Comparison of ENCODE assay signal across 13 cellular contexts in genomic region chr17:61407211-61407911, GRCh38. TPM values are rescaled to one million over a fixed set of nuclear protein-coding genes. Genes with fewer than 3 reads are reported as not detected.
A peak's percentile ranks its signal among the peaks of the same experiment; 100 is the strongest.
DNase-seq lines count a peak whose midpoint lies in the region; ATAC-seq and TF ChIP-seq lines count a peak whose summit lies in the region.
"Had no signal": no experiment of that assay in that cellular context is flagged by ENCODE, and none has a peak within 500 bp of the region (broad histone marks: within the 10 kb centered on the region; RNA-seq: fewer than 3 reads in every experiment).

No MANE protein-coding gene starts in this region.

- H3K27me3 Mint-ChIP-seq in activated CD4-positive, alpha-beta memory T cell treated with anti-CD3 and anti-CD28 coated beads for 36 hours, result peaks cover 59% of the 10 kb centered on the region
- peaks cover 70% of the 10 kb centered on the region for H3K27me3 Mint-ChIP-seq in activated CD4-positive, alpha-beta memory T cell treated with anti-CD3 and anti-CD28 coated beads, Interleukin-2, amount 10 ng/mL, durations not matched to agents 7 days and 5 days
- no peaks in the 10 kb centered on the region for H3K27me3 Mint-ChIP-seq in chondrocyte (ENCODE audit: low read depth)
- peaks cover 70% of the 10 kb centered on the region for H3K27me3 Mint-ChIP-seq in type B pancreatic cell
- peaks cover 61% of the 10 kb centered on the region for H3K27me3 Mint-ChIP-seq in activated T-helper 1 cell treated with anti-CD3 and anti-CD28 coated beads, Interleukin-12 subunit alpha, Interleukin-12 subunit beta, Interleukin-2, Interleukin-4 antibody, amounts not matched to agents 30 ng/mL and 10 ng/mL and 1 ng/mL, durations not matched to agents 14 hours and 24 hours and 36 hours (ENCODE audit: insufficient read depth)

- no peaks in the 10 kb centered on the region for H3K9me3 ChIP-seq in lower lobe of right lung

- peaks cover 58% of the 10 kb centered on the region for H3K4me1 ChIP-seq in lower lobe of right lung

- no peak overlapping the region for H3K27ac Mint-ChIP-seq in activated CD4-positive, alpha-beta memory T cell treated with anti-CD3 and anti-CD28 coated beads for 36 hours
- no peak overlapping the region for H3K27ac Mint-ChIP-seq in activated CD4-positive, alpha-beta memory T cell treated with anti-CD3 and anti-CD28 coated beads, Interleukin-2, amount 10 ng/mL, durations not matched to agents 7 days and 5 days
- H3K27ac Mint-ChIP-seq in chondrocyte (ENCODE audit: unreplicated experiment) (no peak overlapping the region), type B pancreatic cell (no peak overlapping the region)
- H3K27ac Mint-ChIP-seq in activated T-helper 1 cell treated with anti-CD3 and anti-CD28 coated beads, Interleukin-12 subunit alpha, Interleukin-12 subunit beta, Interleukin-2, Interleukin-4 antibody, amounts not matched to agents 30 ng/mL and 10 ng/mL and 1 ng/mL, durations not matched to agents 14 hours and 24 hours and 36 hours, result no peak overlapping the region

- H3K9me3 Mint-ChIP-seq in activated CD4-positive, alpha-beta memory T cell treated with anti-CD3 and anti-CD28 coated beads for 36 hours, result no peaks in the 10 kb centered on the region
- H3K9me3 Mint-ChIP-seq in activated CD4-positive, alpha-beta memory T cell treated with anti-CD3 and anti-CD28 coated beads, Interleukin-2, amount 10 ng/mL, durations not matched to agents 7 days and 5 days, result no peaks in the 10 kb centered on the region
- H3K9me3 Mint-ChIP-seq in chondrocyte (ENCODE audit: low read depth) (no peaks in the 10 kb centered on the region), type B pancreatic cell (no peaks in the 10 kb centered on the region)
- no peaks in the 10 kb centered on the region for H3K9me3 Mint-ChIP-seq in activated T-helper 1 cell treated with anti-CD3 and anti-CD28 coated beads, Interleukin-12 subunit alpha, Interleukin-12 subunit beta, Interleukin-2, Interleukin-4 antibody, amounts not matched to agents 30 ng/mL and 10 ng/mL and 1 ng/mL, durations not matched to agents 14 hours and 24 hours and 36 hours
- H3K9me3 Mint-ChIP-seq: activated T-cell treated with anti-CD3 and anti-CD28 coated beads, Interleukin-2, amount 50 U/mL, for 4 hours had no signal

- DNase-seq in activated CD4-positive, alpha-beta memory T cell treated with anti-CD3 and anti-CD28 coated beads for 36 hours, result peak; percentile 8
- DNase-seq in activated CD4-positive, alpha-beta memory T cell treated with anti-CD3 and anti-CD28 coated beads, Interleukin-2, amount 10 ng/mL, durations not matched to agents 7 days and 5 days, result no peak
- DNase-seq in chondrocyte (ENCODE audit: low spot score) (peak; percentile 34), lower lobe of right lung (no peak), type B pancreatic cell (ENCODE audit: extremely low spot score, unreplicated experiment) (no peak), SHP77 (lab: John Stamatoyannopoulos, UW) (no peak), NCI-H2029 treated with DMSO at 0.1 percent for 48 hours (lab: John Stamatoyannopoulos, UW) (no peak)
- DNase-seq in activated T-helper 1 cell treated with anti-CD3 and anti-CD28 coated beads, Interleukin-12 subunit alpha, Interleukin-12 subunit beta, Interleukin-2, Interleukin-4 antibody, amounts not matched to agents 30 ng/mL and 10 ng/mL and 1 ng/mL, durations not matched to agents 14 hours and 24 hours and 36 hours (ENCODE audit: low spot score), result no peak
- DNase-seq: activated T-cell treated with anti-CD3 and anti-CD28 coated beads, Interleukin-2, amount 50 U/mL, for 4 hours; NCI-H1694; SHP77 treated with DMSO at 0.1 percent for 48 hours had no signal

- no peak overlapping the region for H3K4me3 Mint-ChIP-seq in activated CD4-positive, alpha-beta memory T cell treated with anti-CD3 and anti-CD28 coated beads for 36 hours
- no peak overlapping the region for H3K4me3 Mint-ChIP-seq in activated CD4-positive, alpha-beta memory T cell treated with anti-CD3 and anti-CD28 coated beads, Interleukin-2, amount 10 ng/mL, durations not matched to agents 7 days and 5 days
- no peak overlapping the region for H3K4me3 Mint-ChIP-seq in chondrocyte (ENCODE audit: unreplicated experiment)
- peak overlapping the region; percentile 65 for H3K4me3 Mint-ChIP-seq in type B pancreatic cell
- H3K4me3 Mint-ChIP-seq in activated T-helper 1 cell treated with anti-CD3 and anti-CD28 coated beads, Interleukin-12 subunit alpha, Interleukin-12 subunit beta, Interleukin-2, Interleukin-4 antibody, amounts not matched to agents 30 ng/mL and 10 ng/mL and 1 ng/mL, durations not matched to agents 14 hours and 24 hours and 36 hours, result no peak overlapping the region
- H3K4me3 Mint-ChIP-seq: activated T-cell treated with anti-CD3 and anti-CD28 coated beads, Interleukin-2, amount 50 U/mL, for 4 hours had no signal

- POLR2A ChIA-PET in activated CD4-positive, alpha-beta memory T cell treated with anti-CD3 and anti-CD28 coated beads for 36 hours (lab: Charles Lee), result no interaction called here
- POLR2A ChIA-PET in activated CD4-positive, alpha-beta memory T cell treated with anti-CD3 and anti-CD28 coated beads, Interleukin-2, amount 10 ng/mL, durations not matched to agents 7 days and 5 days (lab: Charles Lee), result interaction anchor here (0.6 kb wide), 1 partner anchor 615 kb away, joined by 3 read pairs; no protein-coding TSS in a partner anchor

- peak overlapping the region; percentile 89 for H3K27ac ChIP-seq in lower lobe of right lung
- H3K27ac ChIP-seq: 22Rv1, VCaP had no signal

- H3K4me1 Mint-ChIP-seq in activated CD4-positive, alpha-beta memory T cell treated with anti-CD3 and anti-CD28 coated beads for 36 hours (ENCODE audit: low read depth), result peaks cover 40% of the 10 kb centered on the region
- peaks cover 39% of the 10 kb centered on the region for H3K4me1 Mint-ChIP-seq in activated CD4-positive, alpha-beta memory T cell treated with anti-CD3 and anti-CD28 coated beads, Interleukin-2, amount 10 ng/mL, durations not matched to agents 7 days and 5 days
- H3K4me1 Mint-ChIP-seq in chondrocyte (ENCODE audit: low read depth), result peaks cover 12% of the 10 kb centered on the region
- H3K4me1 Mint-ChIP-seq in type B pancreatic cell (ENCODE audit: unreplicated experiment), result peaks cover 14% of the 10 kb centered on the region
- H3K4me1 Mint-ChIP-seq in activated T-helper 1 cell treated with anti-CD3 and anti-CD28 coated beads, Interleukin-12 subunit alpha, Interleukin-12 subunit beta, Interleukin-2, Interleukin-4 antibody, amounts not matched to agents 30 ng/mL and 10 ng/mL and 1 ng/mL, durations not matched to agents 14 hours and 24 hours and 36 hours (ENCODE audit: low read depth), result peaks cover 22% of the 10 kb centered on the region

- H3K4me3 ChIP-seq in lower lobe of right lung, result peak overlapping the region; percentile 67

- TF ChIP-seq CTCF in chondrocyte (IDR thresholded peaks at IDR 0.05) (no peak), lower lobe of right lung (IDR thresholded peaks at IDR 0.05) (no peak), type B pancreatic cell (conservative IDR thresholded peaks at IDR 0.05) (no peak)

- H3K36me3 Mint-ChIP-seq in activated CD4-positive, alpha-beta memory T cell treated with anti-CD3 and anti-CD28 coated beads for 36 hours, result no peaks in the 10 kb centered on the region
- no peaks in the 10 kb centered on the region for H3K36me3 Mint-ChIP-seq in activated CD4-positive, alpha-beta memory T cell treated with anti-CD3 and anti-CD28 coated beads, Interleukin-2, amount 10 ng/mL, durations not matched to agents 7 days and 5 days (ENCODE audit: low read depth)
- H3K36me3 Mint-ChIP-seq in chondrocyte (ENCODE audit: low read depth), result peaks cover 6% of the 10 kb centered on the region
- peaks cover 7% of the 10 kb centered on the region for H3K36me3 Mint-ChIP-seq in type B pancreatic cell
- peaks cover 2% of the 10 kb centered on the region for H3K36me3 Mint-ChIP-seq in activated T-helper 1 cell treated with anti-CD3 and anti-CD28 coated beads, Interleukin-12 subunit alpha, Interleukin-12 subunit beta, Interleukin-2, Interleukin-4 antibody, amounts not matched to agents 30 ng/mL and 10 ng/mL and 1 ng/mL, durations not matched to agents 14 hours and 24 hours and 36 hours (ENCODE audit: low read depth)

- H3K27me3 ChIP-seq in lower lobe of right lung (ENCODE audit: low read depth), result peaks cover 83% of the 10 kb centered on the region

- intact Hi-C loops in activated CD4-positive, alpha-beta memory T cell treated with anti-CD3 and anti-CD28 coated beads for 36 hours (cut with micrococcal nuclease), result loop anchor here (5.0 kb wide), 1 partner anchor 685 kb away; no protein-coding TSS in a partner anchor
- intact Hi-C loops in lower lobe of right lung (cut with DNase I), result no loop called here
- intact Hi-C loops in activated T-helper 1 cell treated with anti-CD3 and anti-CD28 coated beads, Interleukin-12 subunit alpha, Interleukin-12 subunit beta, Interleukin-2, Interleukin-4 antibody, amounts not matched to agents 30 ng/mL and 10 ng/mL and 1 ng/mL, durations not matched to agents 14 hours and 24 hours and 36 hours (cut with micrococcal nuclease), result loop anchor here (5.0 to 10.0 kb wide), 2 partner anchors 227 to 405 kb away; no protein-coding TSS in a partner anchor

- H3K36me3 ChIP-seq in lower lobe of right lung, result peaks cover 36% of the 10 kb centered on the region

- ATAC-seq in lower lobe of right lung, result no peak
- ATAC-seq: activated T-cell treated with anti-CD3 and anti-CD28 coated beads, Interleukin-2, amount 50 U/mL, for 4 hours had no signal

- CTCF ChIA-PET in activated CD4-positive, alpha-beta memory T cell treated with anti-CD3 and anti-CD28 coated beads for 36 hours (lab: Charles Lee), result interaction anchor here (0.9 kb wide), 1 partner anchor 436 kb away, joined by 4 read pairs; no protein-coding TSS in a partner anchor
- CTCF ChIA-PET in activated CD4-positive, alpha-beta memory T cell treated with anti-CD3 and anti-CD28 coated beads, Interleukin-2, amount 10 ng/mL, durations not matched to agents 7 days and 5 days (lab: Charles Lee), result no interaction called here

RNA-seq across cellular contexts. Expression of gene TBX2, which starts 7.7 kb away (rescaled TPM):
- total RNA-seq in activated CD4-positive, alpha-beta memory T cell treated with anti-CD3 and anti-CD28 coated beads for 36 hours, result under 1 TPM in 1 of 2 experiments, not detected in 1; 0.05 TPM
- total RNA-seq in activated CD4-positive, alpha-beta memory T cell treated with anti-CD3 and anti-CD28 coated beads, Interleukin-2, amount 10 ng/mL, durations not matched to agents 7 days and 5 days, result not detected
- 2.0 to 8.6 TPM (median 8.4 TPM) in 3 replicates for total RNA-seq in chondrocyte
- 83.3 TPM for total RNA-seq in lower lobe of right lung
- total RNA-seq in type B pancreatic cell (ENCODE audit: low replicate concordance), result 8.7 and 55.9 TPM in 2 replicates
- not detected in 2 replicates for total RNA-seq in activated T-helper 1 cell treated with anti-CD3 and anti-CD28 coated beads, Interleukin-12 subunit alpha, Interleukin-12 subunit beta, Interleukin-2, Interleukin-4 antibody, amounts not matched to agents 30 ng/mL and 10 ng/mL and 1 ng/mL, durations not matched to agents 14 hours and 24 hours and 36 hours

RNA-seq across cellular contexts. Expression of gene TBX4, which starts 44.9 kb away (rescaled TPM):
- total RNA-seq in activated CD4-positive, alpha-beta memory T cell treated with anti-CD3 and anti-CD28 coated beads for 36 hours, result not detected
- not detected for total RNA-seq in activated CD4-positive, alpha-beta memory T cell treated with anti-CD3 and anti-CD28 coated beads, Interleukin-2, amount 10 ng/mL, durations not matched to agents 7 days and 5 days
- total RNA-seq in chondrocyte, result not detected in 3 replicates
- total RNA-seq in lower lobe of right lung, result 22.3 TPM
- 0.45 and 1.8 TPM in 2 replicates for total RNA-seq in type B pancreatic cell (ENCODE audit: low replicate concordance)
- not detected in 2 replicates for total RNA-seq in activated T-helper 1 cell treated with anti-CD3 and anti-CD28 coated beads, Interleukin-12 subunit alpha, Interleukin-12 subunit beta, Interleukin-2, Interleukin-4 antibody, amounts not matched to agents 30 ng/mL and 10 ng/mL and 1 ng/mL, durations not matched to agents 14 hours and 24 hours and 36 hours
- total RNA-seq: activated T-cell treated with anti-CD3 and anti-CD28 coated beads, Interleukin-2, amount 50 U/mL, for 4 hours had no signal

Comparison
In these comparisons a context has a peak if more than half of its experiments do, and no peak if none do; other contexts are left out.
1. DNase-seq: peak in activated CD4-positive, alpha-beta memory T cell treated with anti-CD3 and anti-CD28 coated beads for 36 hours (single experiment) and chondrocyte (single experiment); none in activated CD4-positive, alpha-beta memory T cell treated with anti-CD3 and anti-CD28 coated beads, Interleukin-2, amount 10 ng/mL, durations not matched to agents 7 days and 5 days (single experiment), lower lobe of right lung (single experiment), type B pancreatic cell (single experiment), SHP77 (0 of 2), activated T-helper 1 cell treated with anti-CD3 and anti-CD28 coated beads, Interleukin-12 subunit alpha, Interleukin-12 subunit beta, Interleukin-2, Interleukin-4 antibody, amounts not matched to agents 30 ng/mL and 10 ng/mL and 1 ng/mL, durations not matched to agents 14 hours and 24 hours and 36 hours (single experiment) and NCI-H2029 treated with DMSO at 0.1 percent for 48 hours (single experiment).